In the genomic region with DNA sequence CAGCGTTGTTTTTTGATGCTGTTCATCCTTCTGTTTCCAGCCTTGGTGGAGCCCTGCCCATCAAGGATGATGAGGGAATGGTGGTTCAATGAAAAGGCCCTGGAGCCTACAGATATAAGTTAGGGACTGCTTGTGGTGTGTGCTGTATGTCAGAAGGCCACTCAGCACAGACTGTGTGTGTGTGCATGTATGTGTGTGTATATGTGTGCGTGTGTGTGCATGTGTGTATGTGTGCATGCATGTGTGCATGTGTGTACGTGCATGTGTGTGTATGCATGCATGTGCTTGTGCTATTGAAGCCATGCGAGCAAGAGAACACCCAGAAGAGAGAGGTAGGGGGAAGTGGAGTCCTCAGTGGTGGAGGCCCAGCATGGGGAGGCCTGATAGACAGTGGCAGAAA, we compare ENCODE assay signal across 26 cellular contexts.
"Had no signal": no experiment of that assay in that cellular context is flagged by ENCODE, and none has a peak within 500 bp of the region (broad histone marks: within the 10 kb centered on the region; RNA-seq: fewer than 3 reads in every experiment).

No MANE protein-coding gene starts in this region.

- H3K27ac Mint-ChIP-seq: dendritic cell treated with granulocyte-macrophage colony-stimulating factor and Interleukin-4, amounts not matched to agents 40 ng/mL and 50 ng/mL, for 4 days; endodermal cell; mesothelial cell of epicardium; natural killer cell treated with Interleukin-12 subunit alpha and Interleukin-12 subunit beta and Interleukin-15 and Interleukin-18, amount 100 ng/mL, for 72 hours; progenitor cell of endocrine pancreas; stimulated activated naive B cell treated with anti-CD40 and anti-IgM and Interleukin-4, amounts not matched to agents 10 μg/mL and 1 μg/mL and 100 μg/mL, for 72 hours had no signal

- H2AFZ ChIP-seq: parathyroid adenoma had no signal

- H3K79me2 ChIP-seq: parathyroid adenoma had no signal

- ATAC-seq: left colon; natural killer cell treated with Interleukin-12 subunit alpha and Interleukin-12 subunit beta and Interleukin-15 and Interleukin-18, amount 100 ng/mL, for 72 hours; stimulated activated naive B cell treated with anti-CD40 and anti-IgM and Interleukin-4, amounts not matched to agents 10 μg/mL and 1 μg/mL and 100 μg/mL, for 72 hours had no signal

- DNase-seq: caudate nucleus; effector CD8-positive, alpha-beta T cell; endodermal cell; foreskin melanocyte; glutamatergic neuron; heart right ventricle; hippocampal formation; left colon; mucosa of descending colon; naive B cell; sigmoid colon; stimulated activated CD4-positive, alpha-beta T cell treated with anti-CD3 and anti-CD28 coated beads, Interleukin-4, amount 100 ng/mL, for 4 hours; stimulated activated naive B cell treated with anti-CD40 and anti-IgM and Interleukin-4, amounts not matched to agents 10 μg/mL and 1 μg/mL and 100 μg/mL, for 72 hours; stomach; thyroid gland had no signal

- H3K4me3 ChIP-seq: heart right ventricle, mucosa of descending colon, right atrium auricular region, sigmoid colon, stomach, thyroid gland had no signal

- H3K9me3 Mint-ChIP-seq: dendritic cell treated with granulocyte-macrophage colony-stimulating factor and Interleukin-4, amounts not matched to agents 40 ng/mL and 50 ng/mL, for 4 days; endodermal cell; natural killer cell treated with Interleukin-12 subunit alpha and Interleukin-12 subunit beta and Interleukin-15 and Interleukin-18, amount 100 ng/mL, for 72 hours had no signal

- H3K27ac ChIP-seq: epithelial cell of prostate, neutrophil, parathyroid adenoma, right atrium auricular region, sigmoid colon, stomach, thyroid gland had no signal

- H3K9me3 ChIP-seq: mucosa of descending colon, neutrophil, right atrium auricular region, sigmoid colon, stomach, thyroid gland had no signal

- H3K4me1 Mint-ChIP-seq: endodermal cell; mesothelial cell of epicardium; naive B cell; neural crest cell; stimulated activated naive B cell treated with anti-CD40 and anti-IgM and Interleukin-4, amounts not matched to agents 10 μg/mL and 1 μg/mL and 100 μg/mL, for 72 hours had no signal

- H3K4me3 Mint-ChIP-seq: dendritic cell treated with granulocyte-macrophage colony-stimulating factor and Interleukin-4, amounts not matched to agents 40 ng/mL and 50 ng/mL, for 4 days; endodermal cell; mesothelial cell of epicardium; naive B cell; natural killer cell treated with Interleukin-12 subunit alpha and Interleukin-12 subunit beta and Interleukin-15 and Interleukin-18, amount 100 ng/mL, for 72 hours; neural crest cell; stimulated activated naive B cell treated with anti-CD40 and anti-IgM and Interleukin-4, amounts not matched to agents 10 μg/mL and 1 μg/mL and 100 μg/mL, for 72 hours had no signal

- H3K4me1 ChIP-seq: parathyroid adenoma, stomach, thyroid gland had no signal

- FAIRE-seq: colon, islet of Langerhans had no signal

- H3K36me3 ChIP-seq: heart right ventricle, neutrophil, right atrium auricular region, sigmoid colon, stomach, thyroid gland had no signal

- H3K27me3 Mint-ChIP-seq: stimulated activated naive B cell treated with anti-CD40 and anti-IgM and Interleukin-4, amounts not matched to agents 10 μg/mL and 1 μg/mL and 100 μg/mL, for 72 hours had no signal

- H3K9ac ChIP-seq: parathyroid adenoma had no signal

- H3K27me3 ChIP-seq: heart right ventricle, right atrium auricular region, sigmoid colon, stomach, thyroid gland had no signal
